21 cellular contexts compared by ENCODE assay signal in genomic region chr11:70547386-70547785, GRCh38.
DNase-seq lines count a peak whose midpoint lies in the region; ATAC-seq, FAIRE-seq and TF ChIP-seq lines count a peak whose summit lies in the region.
"Had no signal": no experiment of that assay in that cellular context is flagged by ENCODE, and none has a peak within 500 bp of the region (broad histone marks: within the 10 kb centered on the region; RNA-seq: fewer than 3 reads in every experiment).

No MANE protein-coding gene starts in this region.

- no TSS peak for BruUV-seq in A673 (replicated peaks; lab: Mats Ljungman, UMichigan)

- intact Hi-C loops in A673 (cut with micrococcal nuclease; ENCODE audit: unreplicated experiment) (no loop called here), kidney (cut with DNase I) (no loop called here)

- H3K27me3 ChIP-seq in A673 (replicated peaks; ENCODE audit: insufficient read depth, low read depth, low read length, poor library complexity): no peaks in the 10 kb centered on the region
- H3K27me3 ChIP-seq: BLaER1 treated with 17β-estradiol and CSF1 and Interleukin-3, amounts not matched to agents 10 nM and 100 nM had no signal

- peaks cover 42% of the 10 kb centered on the region for H3K4me1 ChIP-seq in A673 (ENCODE audit: insufficient read depth, low read length, poor library complexity, severe bottlenecking)
- H3K4me1 ChIP-seq in kidney (ENCODE audit: control insufficient read depth in 1 of 2, insufficient read depth in 1 of 2, low read depth in 1 of 2, low read length in 2 of 2): no peaks in the 10 kb centered on the region

- H3K36me3 Mint-ChIP-seq in activated CD8-positive, alpha-beta T cell treated with anti-CD3 and anti-CD28 coated beads, Interleukin-2, amount 10 ng/mL, durations not matched to agents 7 days and 5 days (ENCODE audit: low read depth): no peaks in the 10 kb centered on the region

- no peaks in the 10 kb centered on the region for H3K9me3 Mint-ChIP-seq in activated CD8-positive, alpha-beta T cell treated with anti-CD3 and anti-CD28 coated beads, Interleukin-2, amount 10 ng/mL, durations not matched to agents 7 days and 5 days (ENCODE audit: insufficient read depth)
- H3K9me3 Mint-ChIP-seq: IgD-negative memory B cell had no signal

- no peaks in the 10 kb centered on the region for H3K27me3 Mint-ChIP-seq in activated CD8-positive, alpha-beta T cell treated with anti-CD3 and anti-CD28 coated beads, Interleukin-2, amount 10 ng/mL, durations not matched to agents 7 days and 5 days (ENCODE audit: low read depth)

- TF ChIP-seq CTCF in A673 (conservative IDR thresholded peaks at IDR 0.05; ENCODE audit: low read depth, low read length): no peak
- TF ChIP-seq CTCF in kidney (IDR thresholded peaks at IDR 0.05; ENCODE audit: borderline replicate concordance, extremely low read depth, insufficient read depth): no peak

- peak; percentile 52 for DNase-seq in DMS 273 (lab: John Stamatoyannopoulos, UW; ENCODE audit: unreplicated experiment)
- DNase-seq in DMS 273 treated with DMSO at 0.1 percent for 48 hours (lab: John Stamatoyannopoulos, UW): no peak
- no peak for DNase-seq in A673 (ENCODE audit: low spot score)
- DNase-seq in NCI-H526 (lab: John Stamatoyannopoulos, UW): peak; percentile 64 to 68
- DNase-seq in kidney: peak; percentile 10
- DNase-seq in caudate nucleus (lab: John Stamatoyannopoulos, UW): no peak
- no peak for DNase-seq in activated CD8-positive, alpha-beta T cell treated with anti-CD3 and anti-CD28 coated beads, Interleukin-2, amount 10 ng/mL, durations not matched to agents 7 days and 5 days
- DNase-seq: GF-D8, GM23248, NCI-H1417, NCI-H2029, NCI-H774, SIG-M5 had no signal

- no peaks in the 10 kb centered on the region for H3K9me3 ChIP-seq in A673 (ENCODE audit: low read depth, low read length, poor library complexity, severe bottlenecking)
- H3K9me3 ChIP-seq in kidney (ENCODE audit: control insufficient read depth in 1 of 2, low read length in 2 of 2): no peaks in the 10 kb centered on the region
- H3K9me3 ChIP-seq: BLaER1 treated with 17β-estradiol and CSF1 and Interleukin-3, amounts not matched to agents 10 nM and 100 nM had no signal

- H3K4me3 ChIP-seq in A673 (ENCODE audit: low read depth, low read length, poor library complexity, severe bottlenecking) (no peak overlapping the region), kidney (ENCODE audit: low read length in 2 of 2) (no peak overlapping the region)
- H3K4me3 ChIP-seq: BLaER1 treated with 17β-estradiol and CSF1 and Interleukin-3, amounts not matched to agents 10 nM and 100 nM; GM23248 had no signal

- no peak overlapping the region for H3K27ac Mint-ChIP-seq in activated CD8-positive, alpha-beta T cell treated with anti-CD3 and anti-CD28 coated beads, Interleukin-2, amount 10 ng/mL, durations not matched to agents 7 days and 5 days
- H3K27ac Mint-ChIP-seq: IgD-negative memory B cell had no signal

- CTCF ChIA-PET in A673 (lab: Charles Lee): no interaction called here
- CTCF ChIA-PET in activated CD8-positive, alpha-beta T cell treated with anti-CD3 and anti-CD28 coated beads, Interleukin-2, amount 10 ng/mL, durations not matched to agents 7 days and 5 days (lab: Charles Lee): no interaction called here

- H3K27ac ChIP-seq in A673 (ENCODE audit: low read depth, low read length, poor library complexity, severe bottlenecking) (peak overlapping the region; percentile 32), kidney (ENCODE audit: low read depth in 2 of 2, low read length in 2 of 2) (no peak overlapping the region), caudate nucleus (ENCODE audit: low read depth, low read length) (no peak overlapping the region)
- H3K27ac ChIP-seq: 22Rv1; BLaER1 treated with 17β-estradiol and CSF1 and Interleukin-3, amounts not matched to agents 10 nM and 100 nM; GM23248; HL-60 had no signal

- FAIRE-seq in kidney (lab: Jason Lieb, UNC): no peak
- FAIRE-seq: GM12891, GM18507, HTR-8/SVneo had no signal

- ATAC-seq in HG03565 (IDR thresholded peaks at IDR 0.05; ENCODE audit: unreplicated experiment): no peak
- ATAC-seq in activated CD8-positive, alpha-beta T cell treated with anti-CD3 and anti-CD28 coated beads, Interleukin-2, amount 10 ng/mL, durations not matched to agents 7 days and 5 days: no peak

- H3K9ac ChIP-seq in kidney (ENCODE audit: low read length in 2 of 2): no peak overlapping the region
- H3K9ac ChIP-seq: BLaER1 treated with 17β-estradiol and CSF1 and Interleukin-3, amounts not matched to agents 10 nM and 100 nM; GM23248 had no signal

- no peaks in the 10 kb centered on the region for H3K4me1 Mint-ChIP-seq in activated CD8-positive, alpha-beta T cell treated with anti-CD3 and anti-CD28 coated beads, Interleukin-2, amount 10 ng/mL, durations not matched to agents 7 days and 5 days (ENCODE audit: low read depth)
- H3K4me1 Mint-ChIP-seq: IgD-negative memory B cell had no signal

- no peak overlapping the region for H3K4me3 Mint-ChIP-seq in activated CD8-positive, alpha-beta T cell treated with anti-CD3 and anti-CD28 coated beads, Interleukin-2, amount 10 ng/mL, durations not matched to agents 7 days and 5 days
- H3K4me3 Mint-ChIP-seq: IgD-negative memory B cell had no signal

- H3K36me3 ChIP-seq in A673 (ENCODE audit: insufficient read depth, low read length, poor library complexity, severe bottlenecking): no peaks in the 10 kb centered on the region
- no peaks in the 10 kb centered on the region for H3K36me3 ChIP-seq in kidney (ENCODE audit: control insufficient read depth in 1 of 2, insufficient read depth in 2 of 2, low read length in 2 of 2)
- H3K36me3 ChIP-seq: BLaER1 treated with 17β-estradiol and CSF1 and Interleukin-3, amounts not matched to agents 10 nM and 100 nM had no signal

- POLR2A ChIA-PET in A673 (lab: Charles Lee; ENCODE audit: low non-redundant PET): no interaction called here
- POLR2A ChIA-PET in activated CD8-positive, alpha-beta T cell treated with anti-CD3 and anti-CD28 coated beads, Interleukin-2, amount 10 ng/mL, durations not matched to agents 7 days and 5 days (lab: Charles Lee): interaction anchor here (0.6 kb wide), 1 partner anchor 800 kb away, joined by 3 read pairs; no protein-coding TSS in a partner anchor

Comparison
In these comparisons a context has a peak if more than half of its experiments do, and no peak if none do; other contexts are left out.
1. DNase-seq: peak in DMS 273 (single experiment), NCI-H526 (2 of 2) and kidney (single experiment); none in DMS 273 treated with DMSO at 0.1 percent for 48 hours (single experiment), A673 (single experiment), caudate nucleus (0 of 61) and activated CD8-positive, alpha-beta T cell treated with anti-CD3 and anti-CD28 coated beads, Interleukin-2, amount 10 ng/mL, durations not matched to agents 7 days and 5 days (single experiment).